In the genomic region with DNA sequence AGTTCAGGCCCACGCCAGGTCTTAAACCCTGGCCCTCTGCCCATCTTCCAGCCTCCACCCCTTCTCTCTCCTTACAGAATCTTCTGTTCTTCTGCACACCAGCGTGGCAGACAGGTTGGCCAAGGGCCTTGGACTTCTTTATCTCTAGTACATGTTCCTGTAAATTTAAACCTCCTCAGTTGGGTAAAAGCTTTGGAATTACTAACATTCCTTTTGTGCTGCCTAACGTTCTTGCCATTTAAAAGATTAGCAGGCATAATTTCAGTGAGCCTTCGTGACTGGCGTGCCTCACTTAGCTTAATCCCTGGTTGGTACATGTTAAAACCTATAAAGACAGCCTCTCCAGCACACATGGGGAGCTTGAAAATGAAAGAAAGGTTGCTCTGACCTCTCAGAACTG, we compare ENCODE assay signal across 15 cellular contexts.
DNase-seq lines count a peak whose midpoint lies in the region; ATAC-seq and TF ChIP-seq lines count a peak whose summit lies in the region.
"Had no signal": no experiment of that assay in that cellular context is flagged by ENCODE, and none has a peak within 500 bp of the region (broad histone marks: within the 10 kb centered on the region; RNA-seq: fewer than 3 reads in every experiment).

No MANE protein-coding gene starts in this region.

- intact Hi-C loops in ascending aorta (cut with DNase I) (loop anchor here (5.0 kb wide), 1 partner anchor 52 kb away; no protein-coding TSS in a partner anchor), sigmoid colon (cut with DNase I) (no loop called here)

- H3K9me3 ChIP-seq in ascending aorta (no peaks in the 10 kb centered on the region), gastroesophageal sphincter (no peaks in the 10 kb centered on the region), sigmoid colon (no peaks in the 10 kb centered on the region)
- H3K9me3 ChIP-seq: gastrocnemius medialis had no signal

- no peak for TF ChIP-seq CTCF in ascending aorta (IDR thresholded peaks at IDR 0.05)
- no peak for TF ChIP-seq CTCF in gastroesophageal sphincter (IDR thresholded peaks at IDR 0.05)
- no peak for TF ChIP-seq CTCF in sigmoid colon (IDR thresholded peaks at IDR 0.05)

- H3K27me3 ChIP-seq in ascending aorta, result no peaks in the 10 kb centered on the region
- no peaks in the 10 kb centered on the region for H3K27me3 ChIP-seq in gastroesophageal sphincter
- H3K27me3 ChIP-seq in sigmoid colon, result no peaks in the 10 kb centered on the region
- H3K27me3 ChIP-seq: gastrocnemius medialis had no signal

- 45% methylated on average over 5 of the region's 5 CpGs; no CpG with 5 or more reads in 1 of the 2 donors for WGBS in gastroesophageal sphincter (ENCODE audit: low coverage in 1 of 2), 2 donors
- 83 to 84% methylated on average over 5 of the region's 5 CpGs for WGBS in sigmoid colon, 2 donors

- peak overlapping the region; percentile 61 to 73 for H3K27ac ChIP-seq in ascending aorta
- H3K27ac ChIP-seq in gastroesophageal sphincter, result peak overlapping the region in 3 of 4 donors; percentile 1 to 38 (median 29)
- H3K27ac ChIP-seq in sigmoid colon, result peak overlapping the region in 3 of 4 donors; percentile 4 to 49 (median 31)
- H3K27ac ChIP-seq: gastrocnemius medialis, PC-9 had no signal

- ATAC-seq in gastroesophageal sphincter, result no peak
- no peak for ATAC-seq in HG03095 (IDR thresholded peaks at IDR 0.05; ENCODE audit: unreplicated experiment)
- ATAC-seq: gastrocnemius medialis, K562 had no signal

- TF ChIP-seq EP300 in gastroesophageal sphincter (IDR thresholded peaks at IDR 0.05) (no peak), sigmoid colon (IDR thresholded peaks at IDR 0.05) (no peak)

- peak; percentile 51 for DNase-seq in ELF-1 (ENCODE audit: low read depth, low spot score)
- DNase-seq in ascending aorta (ENCODE audit: low spot score in 2 of 2), result no peak
- DNase-seq in sigmoid colon, result no peak
- no peak for DNase-seq in DMS153 (lab: John Stamatoyannopoulos, UW)
- no peak for DNase-seq in DMS53 treated with DMSO at 0.1 percent for 48 hours (lab: John Stamatoyannopoulos, UW; ENCODE audit: unreplicated experiment)
- DNase-seq: activated CD8-positive, alpha-beta memory T cell treated with anti-CD3 and anti-CD28 coated beads, Interleukin-2, amount 50 U/mL, for 48 hours; activated naive CD8-positive, alpha-beta T cell treated with anti-CD3 and anti-CD28 coated beads, Interleukin-2, amount 10 ng/mL, durations not matched to agents 7 days and 5 days; CD8-positive, alpha-beta memory T cell; gastrocnemius medialis; retina; stimulated activated CD4-positive, alpha-beta T cell treated with anti-CD3 and anti-CD28 coated beads, Interleukin-2, amount 100 ng/mL, for 48 hours had no signal

- TF ChIP-seq POLR2A in gastroesophageal sphincter (IDR thresholded peaks at IDR 0.05) (no peak), sigmoid colon (IDR thresholded peaks at IDR 0.05) (no peak)

- H3K4me1 ChIP-seq in ascending aorta (peaks cover 0 to 11% of the 10 kb centered on the region in 2 donors), gastroesophageal sphincter (peaks cover 0 to 30% (median 0%) of the 10 kb centered on the region in 3 donors), sigmoid colon (peaks cover 0 to 38% (median 27%) of the 10 kb centered on the region in 4 donors)

- no peak overlapping the region for H3K4me3 ChIP-seq in ascending aorta
- no peak overlapping the region for H3K4me3 ChIP-seq in gastroesophageal sphincter
- H3K4me3 ChIP-seq in sigmoid colon, result no peak overlapping the region
- H3K4me3 ChIP-seq: gastrocnemius medialis, K562, PC-9 had no signal

- H3K36me3 ChIP-seq in ascending aorta (no peaks in the 10 kb centered on the region), gastroesophageal sphincter (peaks cover 0 to 8% of the 10 kb centered on the region in 2 donors), sigmoid colon (no peaks in the 10 kb centered on the region)
- H3K36me3 ChIP-seq: gastrocnemius medialis had no signal
